11 cellular contexts compared by ENCODE assay signal in genomic region chr18:63311481-63312409, GRCh38. TPM values are rescaled to one million over a fixed set of nuclear protein-coding genes. Genes with fewer than 3 reads are reported as not detected.
DNase-seq lines count a peak whose midpoint lies in the region; ATAC-seq and TF ChIP-seq lines count a peak whose summit lies in the region.
"Had no signal": no experiment of that assay in that cellular context is flagged by ENCODE, and none has a peak within 500 bp of the region (broad histone marks: within the 10 kb centered on the region; RNA-seq: fewer than 3 reads in every experiment).

No MANE protein-coding gene starts in this region.

- CTCF ChIA-PET in T-cell (lab: Charles Lee) = interaction anchor here (0.6 to 2.5 kb wide), 8 partner anchors 9 to 180 kb away, joined by 3 to 9 read pairs (median 3); no protein-coding TSS in a partner anchor

- peak; percentile 81 for ATAC-seq in GM18868 (IDR thresholded peaks at IDR 0.05; ENCODE audit: unreplicated experiment)
- ATAC-seq in HG02840 (IDR thresholded peaks at IDR 0.05; ENCODE audit: low FRiP score, unreplicated experiment) = peak; percentile 58
- no peak for ATAC-seq in T-cell (replicated peaks in 1 of 4)
- ATAC-seq: K562, left colon had no signal

- H3K4me3 Mint-ChIP-seq in T-cell = peak overlapping the region; percentile 25 to 100 (median 40)

- in situ Hi-C loops in ACHN (cut with HindIII; ENCODE audit: low pct_ligation_motif_present, low pct_unique_long_range_greater_than_20kb, low sequenced_read_pairs) = loop anchor here (25.0 kb wide), 1 partner anchor 174 kb away; no protein-coding TSS in a partner anchor

- no peaks in the 10 kb centered on the region for H3K9me3 ChIP-seq in sigmoid colon

- H3K36me3 ChIP-seq in sigmoid colon = no peaks in the 10 kb centered on the region

- peak overlapping the region; percentile 91 to 93 for H3K27ac Mint-ChIP-seq in T-cell

- peak; percentile 71 for DNase-seq in ACHN
- no peak for DNase-seq in T-cell
- no peak for DNase-seq in NCI-H524 (lab: John Stamatoyannopoulos, UW)
- DNase-seq in sigmoid colon = no peak
- DNase-seq in caudate nucleus (lab: John Stamatoyannopoulos, UW) = no peak
- no peak for DNase-seq in occipital lobe (lab: John Stamatoyannopoulos, UW)
- DNase-seq: Calu3, left colon had no signal

- H3K4me1 Mint-ChIP-seq in T-cell = peaks cover 93 to 94% (median 94%) of the 10 kb centered on the region in 3 donors

- peaks cover 0 to 50% (median 18%) of the 10 kb centered on the region in 4 donors for H3K4me1 ChIP-seq in sigmoid colon

- WGBS in sigmoid colon, 2 donors = 77 to 80% methylated on average over 10 of the region's 10 CpGs

- H3K4me3 ChIP-seq in sigmoid colon = no peak overlapping the region
- H3K4me3 ChIP-seq: K562 had no signal

- peak overlapping the region in 1 of 4 donors; percentile 89 for H3K27ac ChIP-seq in sigmoid colon
- H3K27ac ChIP-seq in caudate nucleus (ENCODE audit: low read depth, low read length) = no peak overlapping the region

- H3K27me3 ChIP-seq in sigmoid colon = no peaks in the 10 kb centered on the region

- TF ChIP-seq POLR2A in sigmoid colon (IDR thresholded peaks at IDR 0.05) = no peak

- no peak for TF ChIP-seq CTCF in sigmoid colon (IDR thresholded peaks at IDR 0.05)

- H3K36me3 Mint-ChIP-seq in T-cell = peaks cover 14% of the 10 kb centered on the region

- H3K27me3 Mint-ChIP-seq in T-cell = no peaks in the 10 kb centered on the region

- POLR2A ChIA-PET in T-cell (lab: Charles Lee) = interaction anchor here in 1 of 2 donors (0.6 to 0.7 kb wide), 3 partner anchors 11 to 1136 kb away, joined by 3 to 7 read pairs (median 4); no protein-coding TSS in a partner anchor

- no peak for TF ChIP-seq EP300 in sigmoid colon (IDR thresholded peaks at IDR 0.05)

- no peaks in the 10 kb centered on the region for H3K9me3 Mint-ChIP-seq in T-cell

- intact Hi-C loops in sigmoid colon (cut with DNase I) = no loop called here

RNA-seq across cellular contexts. Expression of gene BCL2, which starts 7.8 kb away (rescaled TPM):
- total RNA-seq in T-cell (100 to 1,000 TPM; 113 to 201 (median 123) TPM), sigmoid colon (10 to 100 TPM; 11.3 to 25.7 (median 18.1) TPM), occipital lobe (30.6 TPM)
- polyA plus RNA-seq in sigmoid colon = 1 to 10 TPM; 2.8 to 9.7 (median 3.6) TPM

RNA-seq across cellular contexts. Expression of gene KDSR, which starts 55.3 kb away (rescaled TPM):
- total RNA-seq in T-cell = 10 to 100 TPM; 25.2 to 69.1 (median 56.3) TPM
- total RNA-seq in sigmoid colon = 10 to 100 TPM; 33.2 to 50.5 (median 42.7) TPM
- polyA plus RNA-seq in sigmoid colon = 10 to 100 TPM in 2 of 3 donors, 1 to 10 TPM in 1; 7.6 to 19.3 (median 10.8) TPM
- 12.2 TPM for total RNA-seq in occipital lobe

Comparison
In these comparisons a context has a peak if more than half of its experiments do, and no peak if none do; other contexts are left out.
1. ATAC-seq: peak in GM18868 (single experiment) and HG02840 (single experiment); none in T-cell (0 of 4).